Comparison of ENCODE assay signal across 24 cellular contexts in genomic region chr1:96388421-96389310, GRCh38.
DNase-seq lines count a peak whose midpoint lies in the region; ATAC-seq, FAIRE-seq and TF ChIP-seq lines count a peak whose summit lies in the region.
"Had no signal": no experiment of that assay in that cellular context is flagged by ENCODE, and none has a peak within 500 bp of the region (broad histone marks: within the 10 kb centered on the region; RNA-seq: fewer than 3 reads in every experiment).

No MANE protein-coding gene starts in this region.

- no peaks in the 10 kb centered on the region for H3K79me2 ChIP-seq in PC-3 (ENCODE audit: low read length)

- no peaks in the 10 kb centered on the region for H3K9me2 ChIP-seq in PC-3 (replicated peaks; ENCODE audit: low read length)

- no peaks in the 10 kb centered on the region for H3K4me1 ChIP-seq in PC-3 (ENCODE audit: insufficient read depth, low read length)
- H3K4me1 ChIP-seq: breast epithelium, left lung, Peyer's patch, right atrium auricular region, thyroid gland had no signal

- TF ChIP-seq CTCF in PC-3 (conservative IDR thresholded peaks at IDR 0.05; ENCODE audit: low read depth, low read length) = no peak

- no peak overlapping the region for H3K9ac ChIP-seq in PC-3 (ENCODE audit: low read length)

- DNase-seq in AG20443 (ENCODE audit: low spot score) (peak; percentile 65), PC-3 (peak; percentile 10), dermis microvascular lymphatic vessel endothelial cell (ENCODE audit: low read depth in 2 of 2) (peak; percentile 66 to 99), left kidney (ENCODE audit: low read depth, low spot score) (peak; percentile 36), cortex of kidney (lab: John Stamatoyannopoulos, UW) (no peak), GM12891 (ENCODE audit: insufficient read length, low spot score) (no peak), iPS-NIHi11 (ENCODE audit: low spot score) (no peak)
- DNase-seq: activated CD4-positive, alpha-beta T cell treated with anti-CD3 and anti-CD28 coated beads for 1 hour; activated CD8-positive, alpha-beta memory T cell treated with anti-CD3 and anti-CD28 coated beads, Interleukin-2, amount 50 U/mL, for 48 hours; activated naive CD4-positive, alpha-beta T cell; Calu3; endodermal cell; left lung; NCI-H2081 treated with DMSO at 0.1 percent for 48 hours; NCI-H69; Peyer's patch; stimulated activated CD4-positive, alpha-beta T cell treated with anti-CD3 and anti-CD28 coated beads, Interleukin-2, amount 100 ng/mL, for 48 hours; stimulated activated CD8-positive, alpha-beta memory T cell treated with anti-CD3 and anti-CD28 coated beads, Interleukin-4, amount 100 ng/mL, for 48 hours; T-helper 1 cell; thyroid gland had no signal

- H3K27ac ChIP-seq in PC-3 (ENCODE audit: low read length) = no peak overlapping the region
- H3K27ac ChIP-seq: breast epithelium, left lung, Peyer's patch, right atrium auricular region, thyroid gland had no signal

- no peaks in the 10 kb centered on the region for H3F3A ChIP-seq in PC-3 (ENCODE audit: low read length, unreplicated experiment)

- no peak for TF ChIP-seq POLR2A in GM12891 (IDR thresholded peaks at IDR 0.05; ENCODE audit: low read depth, low read length)

- ATAC-seq in PC-3 (peak; percentile 13; the same call in 1 of the 2 replicates), HG02588 (IDR thresholded peaks at IDR 0.05; ENCODE audit: unreplicated experiment) (no peak)
- ATAC-seq: left lung; natural killer cell treated with Interleukin-12 subunit alpha and Interleukin-12 subunit beta and Interleukin-15 and Interleukin-18, amount 100 ng/mL, for 72 hours had no signal

- H3K27me3 ChIP-seq in PC-3 (ENCODE audit: low read length) = no peaks in the 10 kb centered on the region
- H3K27me3 ChIP-seq: breast epithelium, left lung, Peyer's patch, right atrium auricular region, thyroid gland had no signal

- no peak overlapping the region for H3K4me3 ChIP-seq in PC-3 (ENCODE audit: low read length)
- H3K4me3 ChIP-seq: breast epithelium, left lung, Peyer's patch, right atrium auricular region, thyroid gland had no signal

- CTCF ChIA-PET in PC-3 (lab: Charles Lee) = no interaction called here

- no peak overlapping the region for H2AFZ ChIP-seq in PC-3 (ENCODE audit: low read length)

- no TSS peak for BruUV-seq in PC-3 (replicated peaks; lab: Mats Ljungman, UMichigan)

- intact Hi-C loops in PC-3 (cut with micrococcal nuclease) = no loop called here

- POLR2A ChIA-PET in PC-3 (lab: Charles Lee; ENCODE audit: unreplicated experiment) = no interaction called here

- H3K4me2 ChIP-seq in PC-3 (ENCODE audit: low read length) = no peak overlapping the region

- no peak for FAIRE-seq in GM12891 (lab: Jason Lieb, UNC)

- H3K36me3 ChIP-seq in PC-3 (ENCODE audit: low read depth, low read length) = no peaks in the 10 kb centered on the region
- H3K36me3 ChIP-seq: breast epithelium, left lung, Peyer's patch, right atrium auricular region, thyroid gland had no signal

- H4K20me1 ChIP-seq in PC-3 (ENCODE audit: low read length) = no peaks in the 10 kb centered on the region

- no peaks in the 10 kb centered on the region for H3K9me3 ChIP-seq in PC-3 (ENCODE audit: low read length)
- H3K9me3 ChIP-seq: breast epithelium, Peyer's patch, right atrium auricular region, thyroid gland had no signal

TF ChIP-seq in GM12891, 5 proteins besides CTCF, POLR2A, EP300 and RAD21:
- TF ChIP-seq POU2F2 (IDR thresholded peaks at IDR 0.05; ENCODE audit: low read depth, low read length) = no peak
- TF ChIP-seq TAF1 (IDR thresholded peaks at IDR 0.05; ENCODE audit: low read depth, low read length) = no peak
- no peak for TF ChIP-seq PAX5 (IDR thresholded peaks at IDR 0.05; ENCODE audit: insufficient read depth, low read length, severe bottlenecking)
- TF ChIP-seq SPI1 (IDR thresholded peaks at IDR 0.05; ENCODE audit: low read depth, low read length) = no peak
- no peak for TF ChIP-seq POLR2AphosphoS5 (IDR thresholded peaks at IDR 0.05; ENCODE audit: low read depth, low read length)

Comparison
In these comparisons a context has a peak if more than half of its experiments do, and no peak if none do; other contexts are left out.
1. DNase-seq: peak in AG20443 (single experiment), PC-3 (single experiment), dermis microvascular lymphatic vessel endothelial cell (2 of 2) and left kidney (single experiment); none in cortex of kidney (single experiment), GM12891 (single experiment) and iPS-NIHi11 (single experiment).